Comparison of ENCODE assay signal across 15 cellular contexts in the genomic region with DNA sequence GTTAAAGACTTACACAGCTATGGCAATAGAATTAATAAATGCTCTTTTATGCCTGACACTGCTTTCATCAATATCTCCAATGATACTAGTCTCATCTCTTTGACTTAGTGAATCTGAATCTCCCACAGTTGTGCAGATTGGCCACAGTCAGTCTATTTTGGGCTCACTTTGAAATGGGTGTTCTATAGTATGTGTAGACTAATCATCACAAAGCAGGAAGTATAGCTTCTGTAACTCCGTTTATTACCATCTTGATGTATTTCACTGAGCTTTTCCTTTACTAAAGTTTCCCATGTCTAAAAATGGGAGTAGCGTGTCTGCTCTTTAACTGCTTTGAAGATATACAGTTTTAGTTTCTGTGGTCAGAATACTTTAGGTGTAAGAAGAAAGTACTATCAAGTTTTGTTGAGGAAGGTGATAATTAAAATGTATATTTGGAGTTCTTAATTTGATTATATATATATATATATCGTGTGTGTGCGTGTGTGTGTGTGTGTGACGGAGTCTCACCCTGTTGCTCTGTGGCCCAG.
DNase-seq lines count a peak whose midpoint lies in the region; ATAC-seq, FAIRE-seq and TF ChIP-seq lines count a peak whose summit lies in the region.
"Had no signal": no experiment of that assay in that cellular context is flagged by ENCODE, and none has a peak within 500 bp of the region (broad histone marks: within the 10 kb centered on the region; RNA-seq: fewer than 3 reads in every experiment).

No MANE protein-coding gene starts in this region.

- no peaks in the 10 kb centered on the region for H3K36me3 Mint-ChIP-seq in activated T-helper 17 cell treated with anti-CD3 and anti-CD28 coated beads, Interleukin-2, amount 50 U/mL, for 72 hours (ENCODE audit: low read depth)
- H3K36me3 Mint-ChIP-seq in T-helper 2 cell treated with Interferon-gamma antibody and Interleukin-4, amounts not matched to agents 5 μg/mL and 100 μg/mL, for 36 hours (ENCODE audit: low read depth), result no peaks in the 10 kb centered on the region
- H3K36me3 Mint-ChIP-seq: natural killer cell treated with Interleukin-12 subunit alpha and Interleukin-12 subunit beta and Interleukin-15 and Interleukin-18, amount 100 ng/mL, for 72 hours had no signal

- H3K36me3 ChIP-seq in cardiac muscle cell, result no peaks in the 10 kb centered on the region
- H3K36me3 ChIP-seq in pancreas, result no peaks in the 10 kb centered on the region
- H3K36me3 ChIP-seq: vagina had no signal

- peaks cover 4% of the 10 kb centered on the region for H3K27me3 Mint-ChIP-seq in activated T-helper 17 cell treated with anti-CD3 and anti-CD28 coated beads, Interleukin-2, amount 50 U/mL, for 72 hours
- no peaks in the 10 kb centered on the region for H3K27me3 Mint-ChIP-seq in T-helper 2 cell treated with Interferon-gamma antibody and Interleukin-4, amounts not matched to agents 5 μg/mL and 100 μg/mL, for 36 hours (ENCODE audit: low read depth)
- H3K27me3 Mint-ChIP-seq: natural killer cell treated with Interleukin-12 subunit alpha and Interleukin-12 subunit beta and Interleukin-15 and Interleukin-18, amount 100 ng/mL, for 72 hours had no signal

- H3K4me1 Mint-ChIP-seq in activated T-helper 17 cell treated with anti-CD3 and anti-CD28 coated beads, Interleukin-2, amount 50 U/mL, for 72 hours, result peaks cover 9% of the 10 kb centered on the region
- H3K4me1 Mint-ChIP-seq in T-helper 2 cell treated with Interferon-gamma antibody and Interleukin-4, amounts not matched to agents 5 μg/mL and 100 μg/mL, for 36 hours (ENCODE audit: low read depth), result peaks cover 5% of the 10 kb centered on the region

- peaks cover 55% of the 10 kb centered on the region for H3K4me1 ChIP-seq in cardiac muscle cell (ENCODE audit: low read depth)
- peaks cover 6 to 27% (median 15%) of the 10 kb centered on the region in 3 donors for H3K4me1 ChIP-seq in pancreas

- H3K4me3 ChIP-seq in cardiac muscle cell (peak overlapping the region; percentile 35), pancreas (no peak overlapping the region)
- H3K4me3 ChIP-seq: vagina had no signal

- H3K9me3 Mint-ChIP-seq in activated T-helper 17 cell treated with anti-CD3 and anti-CD28 coated beads, Interleukin-2, amount 50 U/mL, for 72 hours, result no peaks in the 10 kb centered on the region
- H3K9me3 Mint-ChIP-seq in T-helper 2 cell treated with Interferon-gamma antibody and Interleukin-4, amounts not matched to agents 5 μg/mL and 100 μg/mL, for 36 hours, result no peaks in the 10 kb centered on the region
- H3K9me3 Mint-ChIP-seq: natural killer cell treated with Interleukin-12 subunit alpha and Interleukin-12 subunit beta and Interleukin-15 and Interleukin-18, amount 100 ng/mL, for 72 hours had no signal

- ATAC-seq in left ventricle myocardium superior, result no peak
- ATAC-seq in HG02884 (IDR thresholded peaks at IDR 0.05; ENCODE audit: unreplicated experiment), result peak; percentile 71
- peak; percentile 42 for ATAC-seq in activated T-helper 17 cell treated with anti-CD3 and anti-CD28 coated beads, Interleukin-2, amount 50 U/mL, for 72 hours (replicated peaks)
- no peak for ATAC-seq in GM19023 (IDR thresholded peaks at IDR 0.05; ENCODE audit: unreplicated experiment)
- ATAC-seq in pancreas, result no peak

- intact Hi-C loops in left ventricle myocardium superior (cut with micrococcal nuclease) (no loop called here), pancreas (cut with DNase I) (no loop called here)

- H3K27me3 ChIP-seq in cardiac muscle cell (no peaks in the 10 kb centered on the region), pancreas (no peaks in the 10 kb centered on the region)
- H3K27me3 ChIP-seq: vagina had no signal

- FAIRE-seq in pancreas (lab: Jason Lieb, UNC), result no peak
- FAIRE-seq: H54, small intestine had no signal

- no peaks in the 10 kb centered on the region for H3K9me3 ChIP-seq in cardiac muscle cell (ENCODE audit: low read depth)
- no peaks in the 10 kb centered on the region for H3K9me3 ChIP-seq in pancreas
- H3K9me3 ChIP-seq: vagina had no signal

- TF ChIP-seq CTCF in cardiac muscle cell (IDR thresholded peaks at IDR 0.05; ENCODE audit: low read depth, low read length) (no peak), pancreas (IDR thresholded peaks at IDR 0.05) (no peak)

- DNase-seq in cardiac muscle cell (ENCODE audit: low read depth in 1 of 2, low spot score in 1 of 2) (no peak), left ventricle myocardium superior (no peak), pancreas (no peak), pons (ENCODE audit: low spot score) (no peak)
- no peak for DNase-seq in T-helper 2 cell treated with Interferon-gamma antibody and Interleukin-4, amounts not matched to agents 5 μg/mL and 100 μg/mL, for 36 hours (ENCODE audit: low spot score)
- DNase-seq: foreskin fibroblast, NCI-H226, small intestine, T-helper 9 cell had no signal

- H3K4me3 Mint-ChIP-seq in activated T-helper 17 cell treated with anti-CD3 and anti-CD28 coated beads, Interleukin-2, amount 50 U/mL, for 72 hours, result no peak overlapping the region
- H3K4me3 Mint-ChIP-seq in T-helper 2 cell treated with Interferon-gamma antibody and Interleukin-4, amounts not matched to agents 5 μg/mL and 100 μg/mL, for 36 hours, result no peak overlapping the region
- H3K4me3 Mint-ChIP-seq: natural killer cell treated with Interleukin-12 subunit alpha and Interleukin-12 subunit beta and Interleukin-15 and Interleukin-18, amount 100 ng/mL, for 72 hours had no signal

- H3K27ac Mint-ChIP-seq in activated T-helper 17 cell treated with anti-CD3 and anti-CD28 coated beads, Interleukin-2, amount 50 U/mL, for 72 hours, result no peak overlapping the region
- no peak overlapping the region for H3K27ac Mint-ChIP-seq in T-helper 2 cell treated with Interferon-gamma antibody and Interleukin-4, amounts not matched to agents 5 μg/mL and 100 μg/mL, for 36 hours
- H3K27ac Mint-ChIP-seq: natural killer cell treated with Interleukin-12 subunit alpha and Interleukin-12 subunit beta and Interleukin-15 and Interleukin-18, amount 100 ng/mL, for 72 hours had no signal

- peak overlapping the region; percentile 95 for H3K27ac ChIP-seq in cardiac muscle cell
- H3K27ac ChIP-seq in pancreas, result no peak overlapping the region
- H3K27ac ChIP-seq: vagina had no signal

- WGBS in pancreas, 2 donors, result 95 to 98% methylated on average over 5 of the region's 5 CpGs

Comparison
In these comparisons a context has a peak if more than half of its experiments do, and no peak if none do; other contexts are left out.
1. ATAC-seq: peak in HG02884 (single experiment) and activated T-helper 17 cell treated with anti-CD3 and anti-CD28 coated beads, Interleukin-2, amount 50 U/mL, for 72 hours (single experiment); none in left ventricle myocardium superior (single experiment), GM19023 (single experiment) and pancreas (0 of 4).